In the genomic region with DNA sequence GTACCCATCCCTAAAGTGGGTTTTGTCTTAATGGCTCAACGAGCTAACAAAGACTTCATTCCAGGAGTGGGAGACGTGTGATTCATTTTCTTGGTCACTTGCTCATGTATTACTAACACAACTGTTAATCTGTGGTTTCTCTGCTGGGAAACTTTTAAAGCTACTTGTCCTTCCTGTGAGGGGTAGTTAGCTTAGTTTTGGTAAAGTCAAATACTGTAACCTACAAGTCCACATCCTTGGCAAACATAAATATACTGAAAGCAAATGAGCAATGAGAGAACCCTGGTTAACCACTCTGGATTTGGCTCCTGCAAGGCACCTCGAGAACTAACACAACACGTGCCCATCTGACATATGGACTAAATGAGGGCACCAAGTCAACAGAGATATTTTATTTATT, we compare ENCODE assay signal across 11 cellular contexts. TPM values are rescaled to one million over a fixed set of nuclear protein-coding genes. Genes with fewer than 3 reads are reported as not detected.
A peak's percentile ranks its signal among the peaks of the same experiment; 100 is the strongest.
DNase-seq lines count a peak whose midpoint lies in the region; ATAC-seq, FAIRE-seq and TF ChIP-seq lines count a peak whose summit lies in the region.
"Had no signal": no experiment of that assay in that cellular context is flagged by ENCODE, and none has a peak within 500 bp of the region (broad histone marks: within the 10 kb centered on the region; RNA-seq: fewer than 3 reads in every experiment).

No MANE protein-coding gene starts in this region.

- no peak overlapping the region for H3K27ac ChIP-seq in astrocyte (ENCODE audit: low read depth, low read length)

- no peaks in the 10 kb centered on the region for H3K79me2 ChIP-seq in astrocyte (ENCODE audit: insufficient read depth, low read length)

- H3K9me3 ChIP-seq in astrocyte (ENCODE audit: insufficient read depth, low read depth, low read length), result no peaks in the 10 kb centered on the region

- no peak for TF ChIP-seq CTCF in astrocyte (IDR thresholded peaks at IDR 0.05; ENCODE audit: insufficient read depth, low read depth, low read length)

- ATAC-seq in GM19351 (IDR thresholded peaks at IDR 0.05; ENCODE audit: unreplicated experiment), result no peak

- no peak overlapping the region for H3K4me3 Mint-ChIP-seq in astrocyte (ENCODE audit: unreplicated experiment)

- DNase-seq in Caki2 (ENCODE audit: low read depth) (peak; percentile 82), HS-5 (ENCODE audit: low read depth) (peak; percentile 84), astrocyte (ENCODE audit: low read depth) (peak; percentile 97), kidney tubule cell (ENCODE audit: low spot score) (peak; percentile 94), HT-29 (ENCODE audit: low spot score) (no peak), GF-D8 (lab: John Stamatoyannopoulos, UW) (no peak)
- DNase-seq: amniotic stem cell, erythroblast, NCI-H524 had no signal

- H3K27me3 Mint-ChIP-seq in astrocyte (ENCODE audit: low read depth, unreplicated experiment), result peaks cover 25% of the 10 kb centered on the region

- H3K4me1 ChIP-seq in astrocyte (ENCODE audit: insufficient read depth, low read length), result peaks cover 15% of the 10 kb centered on the region

- no peaks in the 10 kb centered on the region for H4K20me1 ChIP-seq in astrocyte (ENCODE audit: insufficient read depth, low read length)

- H3K27ac Mint-ChIP-seq in astrocyte (ENCODE audit: unreplicated experiment), result no peak overlapping the region
- H3K27ac Mint-ChIP-seq: progenitor cell of endocrine pancreas had no signal

- no peak overlapping the region for H2AFZ ChIP-seq in astrocyte (ENCODE audit: low read depth, low read length)

- H3K4me2 ChIP-seq in astrocyte (ENCODE audit: low read length), result no peak overlapping the region

- no peak overlapping the region for H3K4me3 ChIP-seq in astrocyte (ENCODE audit: insufficient read depth, low read depth, low read length)

- H3K36me3 ChIP-seq in astrocyte (ENCODE audit: insufficient read depth, low read length), result no peaks in the 10 kb centered on the region

- peak; percentile 98 for FAIRE-seq in astrocyte (lab: Jason Lieb, UNC)

- H3K36me3 Mint-ChIP-seq in astrocyte (ENCODE audit: low read depth, unreplicated experiment), result peaks cover 2% of the 10 kb centered on the region

- peaks cover 28% of the 10 kb centered on the region for H3K27me3 ChIP-seq in astrocyte (ENCODE audit: insufficient read depth, low read length)

- H3K9ac ChIP-seq in astrocyte (ENCODE audit: low read length), result no peak overlapping the region

- H3K9me3 Mint-ChIP-seq in astrocyte (ENCODE audit: unreplicated experiment), result no peaks in the 10 kb centered on the region

- H3K4me1 Mint-ChIP-seq in astrocyte (ENCODE audit: low read depth, unreplicated experiment), result peaks cover 13% of the 10 kb centered on the region

- in situ Hi-C loops in Caki2 (cut with HindIII; ENCODE audit: low pct_unique_long_range_greater_than_20kb, low sequenced_read_pairs), result no loop called here

RNA-seq across cellular contexts. Expression of gene NOX5, which starts 19.9 kb away (rescaled TPM):
- total RNA-seq in Caki2 (2014; rRNA removed; shearing (Covaris generic); ENCODE audit: low replicate concordance), result 1.2 TPM in 1 of 2 replicates, not detected in the other
- total RNA-seq in astrocyte, result 0.09 and 0.14 TPM in 2 replicates
- not detected in 2 replicates for total RNA-seq in HT-29 (2014; rRNA removed; shearing (Covaris generic))
- total RNA-seq: progenitor cell of endocrine pancreas had no signal

Comparison
In these comparisons a context has a peak if more than half of its experiments do, and no peak if none do; other contexts are left out.
1. DNase-seq: peak in Caki2 (single experiment), HS-5 (single experiment), astrocyte (single experiment) and kidney tubule cell (single experiment); none in HT-29 (single experiment) and GF-D8 (single experiment).